Comparison of ENCODE assay signal across 8 cellular contexts in genomic region chr6:43477235-43478007, GRCh38. TPM values are rescaled to one million over a fixed set of nuclear protein-coding genes. Genes with fewer than 3 reads are reported as not detected.
DNase-seq lines count a peak whose midpoint lies in the region; ATAC-seq, FAIRE-seq and TF ChIP-seq lines count a peak whose summit lies in the region.

A gene with protein sequence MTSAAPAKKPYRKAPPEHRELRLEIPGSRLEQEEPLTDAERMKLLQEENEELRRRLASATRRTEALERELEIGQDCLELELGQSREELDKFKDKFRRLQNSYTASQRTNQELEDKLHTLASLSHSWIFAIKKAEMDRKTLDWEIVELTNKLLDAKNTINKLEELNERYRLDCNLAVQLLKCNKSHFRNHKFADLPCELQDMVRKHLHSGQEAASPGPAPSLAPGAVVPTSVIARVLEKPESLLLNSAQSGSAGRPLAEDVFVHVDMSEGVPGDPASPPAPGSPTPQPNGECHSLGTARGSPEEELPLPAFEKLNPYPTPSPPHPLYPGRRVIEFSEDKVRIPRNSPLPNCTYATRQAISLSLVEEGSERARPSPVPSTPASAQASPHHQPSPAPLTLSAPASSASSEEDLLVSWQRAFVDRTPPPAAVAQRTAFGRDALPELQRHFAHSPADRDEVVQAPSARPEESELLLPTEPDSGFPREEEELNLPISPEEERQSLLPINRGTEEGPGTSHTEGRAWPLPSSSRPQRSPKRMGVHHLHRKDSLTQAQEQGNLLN (plus strand): TSS chr6:43477570. CDS start chr6:43499002, 21,432 bp downstream.

- peaks cover 2% of the 10 kb centered on the region for H3K27me3 Mint-ChIP-seq in activated naive CD8-positive, alpha-beta T cell treated with anti-CD3 and anti-CD28 coated beads, Interleukin-2, amount 10 ng/mL, durations not matched to agents 7 days and 5 days

- H3K36me3 Mint-ChIP-seq in activated naive CD8-positive, alpha-beta T cell treated with anti-CD3 and anti-CD28 coated beads, Interleukin-2, amount 10 ng/mL, durations not matched to agents 7 days and 5 days, result peaks cover 2% of the 10 kb centered on the region

- H3K27me3 ChIP-seq in ovary, result no peaks in the 10 kb centered on the region
- H3K27me3 ChIP-seq in thymus (ENCODE audit: control insufficient read depth, insufficient read depth), result no peaks in the 10 kb centered on the region

- peaks cover 37% of the 10 kb centered on the region for H3K4me1 Mint-ChIP-seq in activated naive CD8-positive, alpha-beta T cell treated with anti-CD3 and anti-CD28 coated beads, Interleukin-2, amount 10 ng/mL, durations not matched to agents 7 days and 5 days

- no peak for TF ChIP-seq EP300 in ovary (IDR thresholded peaks at IDR 0.05)

- intact Hi-C loops in Right ventricle myocardium inferior (cut with DNase I) (no loop called here), ovary (cut with DNase I) (no loop called here)

- H3K4me3 Mint-ChIP-seq in activated naive CD8-positive, alpha-beta T cell treated with anti-CD3 and anti-CD28 coated beads, Interleukin-2, amount 10 ng/mL, durations not matched to agents 7 days and 5 days, result peak within 1 kb of the TSS; percentile 97

- FAIRE-seq in G401.6 (lab: Jason Lieb, UNC), result peak; percentile 86

- peak; percentile 71 for TF ChIP-seq POLR2A in ovary (IDR thresholded peaks at IDR 0.05)

- peak within 1 kb of the TSS; percentile 97 for H3K27ac Mint-ChIP-seq in activated naive CD8-positive, alpha-beta T cell treated with anti-CD3 and anti-CD28 coated beads, Interleukin-2, amount 10 ng/mL, durations not matched to agents 7 days and 5 days

- H3K36me3 ChIP-seq in HEK293 (ENCODE audit: control insufficient read depth in 2 of 2, insufficient read depth in 1 of 2, low read length in 2 of 2) (peaks cover 0 to 19% of the 10 kb centered on the region in 2 experiments; a peak in 2 of 3 replicates), ovary (no peaks in the 10 kb centered on the region), thymus (ENCODE audit: control insufficient read depth, insufficient read depth) (no peaks in the 10 kb centered on the region)

- TF ChIP-seq CTCF in HEK293 (tag by site-specific recombination; IDR thresholded peaks at IDR 0.05) (no peak), ovary (IDR thresholded peaks at IDR 0.05) (no peak)

- CTCF ChIA-PET in HEK293 (lab: Yijun Ruan, JAX), result interaction anchor here (0.9 to 2.0 kb wide), 4 partner anchors 9 to 29 kb away, joined by 3 to 9 read pairs (median 5); no protein-coding TSS in a partner anchor

- H3K4me1 ChIP-seq in HEK293 (ENCODE audit: control insufficient read depth, insufficient read depth, low read length), result peaks cover 10% of the 10 kb centered on the region
- peaks cover 7% of the 10 kb centered on the region for H3K4me1 ChIP-seq in ovary (ENCODE audit: insufficient read depth)
- H3K4me1 ChIP-seq in thymus (ENCODE audit: control insufficient read depth, insufficient read depth, low read length), result peaks cover 6% of the 10 kb centered on the region

- peak; percentile 94 for DNase-seq in NCI-H1105 (lab: John Stamatoyannopoulos, UW)
- peak; percentile 59 to 82 for DNase-seq in SW 1271 (lab: John Stamatoyannopoulos, UW)
- peak; percentile 99 for DNase-seq in activated naive CD8-positive, alpha-beta T cell treated with anti-CD3 and anti-CD28 coated beads, Interleukin-2, amount 10 ng/mL, durations not matched to agents 7 days and 5 days
- peak; percentile 97 for DNase-seq in Right ventricle myocardium inferior (ENCODE audit: missing footprints)
- DNase-seq in ovary, result peak; percentile 94 to 98 (median 96)

- POLR2A ChIA-PET in HEK293 (lab: Yijun Ruan, JAX), result interaction anchor here (0.6 to 2.2 kb wide), 31 partner anchors 8 to 696 kb away, joined by 3 to 13 read pairs (median 4); partner anchors contain the start of genes ABCC10, BICRAL, LRRC73 and POLH
- POLR2A ChIA-PET in activated naive CD8-positive, alpha-beta T cell treated with anti-CD3 and anti-CD28 coated beads, Interleukin-2, amount 10 ng/mL, durations not matched to agents 7 days and 5 days (lab: Charles Lee), result interaction anchor here (0.6 to 1.4 kb wide), 18 partner anchors 8 to 732 kb away, joined by 3 to 12 read pairs (median 3); partner anchors contain the start of genes CUL7, GTPBP2, TBCC and ZNF318

- no peaks in the 10 kb centered on the region for H3K9me3 Mint-ChIP-seq in activated naive CD8-positive, alpha-beta T cell treated with anti-CD3 and anti-CD28 coated beads, Interleukin-2, amount 10 ng/mL, durations not matched to agents 7 days and 5 days

- H3K27ac ChIP-seq in HEK293 (ENCODE audit: extremely low read depth, low read depth, low read length) (peak within 1 kb of the TSS; percentile 50), ovary (peak within 1 kb of the TSS; percentile 81 to 82), thymus (ENCODE audit: low read depth) (peak within 1 kb of the TSS; percentile 87)

- peak; percentile 100 for ATAC-seq in activated naive CD8-positive, alpha-beta T cell treated with anti-CD3 and anti-CD28 coated beads, Interleukin-2, amount 10 ng/mL, durations not matched to agents 7 days and 5 days (ENCODE audit: low read depth)
- ATAC-seq in Right ventricle myocardium inferior, result peak; percentile 100

- H3K4me3 ChIP-seq in HEK293 (ENCODE audit: low read depth, low read length) (peak within 1 kb of the TSS; percentile 81), ovary (peak within 1 kb of the TSS; percentile 57), thymus (ENCODE audit: low read length) (peak within 1 kb of the TSS; percentile 85)

- 0 to 2% (median 1%) methylated on average over 34 of the region's 34 CpGs for WGBS in ovary, 3 donors
- 2% methylated on average over 34 of the region's 34 CpGs for WGBS in thymus

- H3K9me3 ChIP-seq in HEK293 (ENCODE audit: control insufficient read depth, insufficient read depth, low read depth, low read length) (no peaks in the 10 kb centered on the region), ovary (no peaks in the 10 kb centered on the region), thymus (ENCODE audit: control insufficient read depth) (no peaks in the 10 kb centered on the region)

TF ChIP-seq in HEK293, 187 proteins besides CTCF, POLR2A, EP300 and RAD21 (continues in another document):
- no peak for TF ChIP-seq ZNF624 (tag by site-specific recombination; IDR thresholded peaks at IDR 0.05)
- TF ChIP-seq ZNF501 (tag by site-specific recombination; IDR thresholded peaks at IDR 0.05), result peak; percentile 88
- peak; percentile 74 for TF ChIP-seq ZBTB17 (tag by site-specific recombination; IDR thresholded peaks at IDR 0.05)
- TF ChIP-seq KLF1 (tag by site-specific recombination; IDR thresholded peaks at IDR 0.05), result no peak; the same call in 1 of the 2 replicates
- TF ChIP-seq ZNF394 (tag by site-specific recombination; IDR thresholded peaks at IDR 0.05; ENCODE audit: borderline replicate concordance), result peak; percentile 53
- no peak for TF ChIP-seq SETDB1 (IDR thresholded peaks at IDR 0.05; ENCODE audit: insufficient read length, low read length)
- no peak for TF ChIP-seq ZNF768 (tag by site-specific recombination; IDR thresholded peaks at IDR 0.05)
- no peak for TF ChIP-seq SCRT2 (tag by site-specific recombination; IDR thresholded peaks at IDR 0.05)
- no peak for TF ChIP-seq ZNF354C (tag by site-specific recombination; IDR thresholded peaks at IDR 0.05; ENCODE audit: borderline replicate concordance, low read depth)
- peak; percentile 94 for TF ChIP-seq SP2 (tag by site-specific recombination; IDR thresholded peaks at IDR 0.05)
- TF ChIP-seq ZSCAN18 (tag by site-specific recombination; IDR thresholded peaks at IDR 0.05), result no peak
- TF ChIP-seq ZBTB20 (tag by site-specific recombination; IDR thresholded peaks at IDR 0.05), result peak; percentile 69; the same call in 1 of the 2 replicates
- TF ChIP-seq MYNN (tag by site-specific recombination; IDR thresholded peaks at IDR 0.05; ENCODE audit: borderline replicate concordance), result no peak
- TF ChIP-seq REPIN1 (tag by site-specific recombination; IDR thresholded peaks at IDR 0.05; ENCODE audit: low read depth), result no peak
- TF ChIP-seq SCRT1 (tag by site-specific recombination; IDR thresholded peaks at IDR 0.05; ENCODE audit: borderline replicate concordance), result no peak
- TF ChIP-seq PRDM1 (tag by site-specific recombination; IDR thresholded peaks at IDR 0.05), result no peak
- TF ChIP-seq, protein P1, sequence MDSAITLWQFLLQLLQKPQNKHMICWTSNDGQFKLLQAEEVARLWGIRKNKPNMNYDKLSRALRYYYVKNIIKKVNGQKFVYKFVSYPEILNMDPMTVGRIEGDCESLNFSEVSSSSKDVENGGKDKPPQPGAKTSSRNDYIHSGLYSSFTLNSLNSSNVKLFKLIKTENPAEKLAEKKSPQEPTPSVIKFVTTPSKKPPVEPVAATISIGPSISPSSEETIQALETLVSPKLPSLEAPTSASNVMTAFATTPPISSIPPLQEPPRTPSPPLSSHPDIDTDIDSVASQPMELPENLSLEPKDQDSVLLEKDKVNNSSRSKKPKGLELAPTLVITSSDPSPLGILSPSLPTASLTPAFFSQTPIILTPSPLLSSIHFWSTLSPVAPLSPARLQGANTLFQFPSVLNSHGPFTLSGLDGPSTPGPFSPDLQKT (IDR thresholded peaks at IDR 0.05; ENCODE audit: borderline replicate concordance, low read depth, low read length), result no peak
- TF ChIP-seq ZNF10 (tag by site-specific recombination; IDR thresholded peaks at IDR 0.05), result peak; percentile 90
- no peak for TF ChIP-seq ZBTB21 (tag by site-specific recombination; IDR thresholded peaks at IDR 0.05)
- TF ChIP-seq ZNF335 (tag by site-specific recombination; conservative IDR thresholded peaks at IDR 0.05), result peak; percentile 85
- TF ChIP-seq ZNF830 (tag by site-specific recombination; IDR thresholded peaks at IDR 0.05; ENCODE audit: low read depth), result no peak

RNA-seq across cellular contexts. Expression of the gene that starts here (rescaled TPM):
- total RNA-seq in activated naive CD8-positive, alpha-beta T cell treated with anti-CD3 and anti-CD28 coated beads, Interleukin-2, amount 10 ng/mL, durations not matched to agents 7 days and 5 days, result 10 to 100 TPM; 42.7 to 47.6 TPM
- total RNA-seq in Right ventricle myocardium inferior (17.4 TPM), ovary (10 to 100 TPM; 21.8 to 44.8 (median 34.5) TPM)
- polyA plus RNA-seq in ovary (10 to 100 TPM; 12.9 to 29.8 TPM), thymus (32.1 TPM)

Comparison
In these comparisons a context has a peak if more than half of its experiments do, and no peak if none do; other contexts are left out.
1. Peak in every context shown above with its lines: DNase-seq, ATAC-seq, H3K4me3 ChIP-seq and H3K27ac ChIP-seq.